13 cellular contexts compared by ENCODE assay signal in the genomic region with DNA sequence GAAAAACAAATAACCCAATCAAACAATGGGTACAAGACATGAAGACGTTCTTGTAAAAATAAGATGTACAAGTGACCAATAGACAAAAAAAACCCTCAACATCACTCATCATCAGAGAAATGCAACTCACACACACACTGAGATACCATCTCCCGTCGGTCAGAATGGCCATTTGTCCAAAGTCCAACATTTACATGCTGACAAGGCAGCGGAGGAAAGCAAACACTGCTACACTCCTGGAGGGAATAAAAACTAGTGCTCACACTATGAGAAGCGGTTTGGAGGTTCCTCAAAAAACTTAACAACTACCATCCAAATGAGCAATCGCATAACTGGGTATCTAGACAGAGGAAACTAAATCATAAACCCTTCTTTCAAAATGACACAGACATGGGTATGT. TPM values are rescaled to one million over a fixed set of nuclear protein-coding genes. Genes with fewer than 3 reads are reported as not detected.
"Had no signal": no experiment of that assay in that cellular context is flagged by ENCODE, and none has a peak within 500 bp of the region (broad histone marks: within the 10 kb centered on the region; RNA-seq: fewer than 3 reads in every experiment).

No MANE protein-coding gene starts in this region.

RNA-seq across cellular contexts. Expression of a gene that starts 11.6 kb away (rescaled TPM):
- total RNA-seq: stomach, subcutaneous adipose tissue, suprapubic skin, temporal lobe, thoracic aorta, tibial nerve, transverse colon, upper lobe of left lung, upper lobe of right lung, ureter, urinary bladder, uterus, vagina had no signal
- polyA plus RNA-seq: stomach, urinary bladder had no signal
